Comparison of ENCODE assay signal across 34 cellular contexts in the genomic region with DNA sequence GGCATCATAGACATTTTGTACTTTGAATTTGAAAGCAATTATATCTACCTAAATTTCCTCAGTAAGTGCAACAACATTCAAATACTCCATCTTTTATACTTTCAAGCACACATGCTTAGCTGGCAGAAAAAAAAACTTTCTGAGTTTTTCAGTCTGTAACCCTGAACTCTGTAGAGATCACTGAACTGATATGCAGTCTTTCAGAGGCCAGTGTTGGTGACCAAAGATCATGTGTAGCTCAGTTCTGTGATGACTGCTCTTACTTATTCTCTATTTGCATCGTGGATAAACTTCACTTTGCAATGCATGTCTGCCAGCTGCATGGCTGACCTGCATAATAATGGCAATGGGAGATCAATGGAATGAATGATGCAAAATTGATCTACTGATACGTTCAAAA.
"Had no signal": no experiment of that assay in that cellular context is flagged by ENCODE, and none has a peak within 500 bp of the region (broad histone marks: within the 10 kb centered on the region; RNA-seq: fewer than 3 reads in every experiment).

No MANE protein-coding gene starts in this region.

- H3K4me3 ChIP-seq: MG63 had no signal

- H3K27me3 ChIP-seq: MG63 had no signal

- H3K36me3 ChIP-seq: MG63 had no signal

- DNase-seq: Karpas-422, Kasumi-1, MG63, MM.1S, MV-4-11, NCI-H1048, NCI-H1092, NCI-H1092 treated with DMSO at 0.1 percent for 48 hours, NCI-H1105, NCI-H1105 treated with DMSO at 0.1 percent for 48 hours, NCI-H1417 treated with DMSO at 0.1 percent for 48 hours, NCI-H1436, NCI-H1436 treated with DMSO at 0.1 percent for 48 hours, NCI-H146, NCI-H1694, NCI-H1694 treated with DMSO at 0.1 percent for 48 hours, NCI-H187, NCI-H187 treated with DMSO at 0.1 percent for 48 hours, NCI-H1930, NCI-H2029, NCI-H2029 treated with DMSO at 0.1 percent for 48 hours, NCI-H2081, NCI-H2081 treated with DMSO at 0.1 percent for 48 hours, NCI-H2107, NCI-H2171, NCI-H2171 treated with DMSO at 0.1 percent for 48 hours, NCI-H2227 treated with DMSO at 0.1 percent for 48 hours, NCI-H226, NCI-H345, NCI-H446, NCI-H446 treated with DMSO at 0.1 percent for 48 hours, NCI-H510A, NCI-H510A treated with DMSO at 0.1 percent for 48 hours, NCI-H524 had no signal

- H3K9me3 ChIP-seq: MG63 had no signal
